2 cellular contexts compared by ENCODE assay signal in the genomic region with DNA sequence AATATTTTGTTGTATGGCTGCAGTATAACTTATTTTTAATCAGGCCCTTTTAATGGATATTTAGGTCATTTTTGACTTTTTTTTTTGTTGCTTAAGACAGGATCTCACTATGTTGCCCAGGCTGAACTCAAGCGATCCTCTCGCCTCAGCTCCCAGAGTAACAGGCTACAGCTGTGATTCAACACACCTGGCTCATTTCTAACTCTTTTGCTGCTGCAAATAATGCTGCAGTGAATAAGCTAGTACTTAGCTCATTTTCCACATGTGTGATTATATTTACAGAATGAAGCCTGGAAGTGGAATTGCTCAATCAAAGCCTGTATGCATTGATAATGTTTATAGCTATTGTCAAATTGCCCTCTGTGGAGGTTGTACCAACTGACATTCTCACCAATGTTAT.
TF ChIP-seq lines count a peak whose summit lies in the region.

No MANE protein-coding gene starts in this region.

TF ChIP-seq in IMR-90, 13 proteins besides CTCF, POLR2A, EP300 and RAD21:
- peak; percentile 71 for TF ChIP-seq CEBPB (IDR thresholded peaks at IDR 0.05; ENCODE audit: low read depth, low read length)
- TF ChIP-seq RFX5 (IDR thresholded peaks at IDR 0.05; ENCODE audit: low read depth, low read length) = no peak
- TF ChIP-seq BHLHE40 (IDR thresholded peaks at IDR 0.05; ENCODE audit: low read depth, low read length) = no peak
- no peak for TF ChIP-seq NFE2L2 (IDR thresholded peaks at IDR 0.05; ENCODE audit: low read depth, low read length)

TF ChIP-seq in liver, 16 proteins besides CTCF, POLR2A, EP300 and RAD21:
- TF ChIP-seq JUND (IDR thresholded peaks at IDR 0.05) (no peak), HNF4G (IDR thresholded peaks at IDR 0.05) (no peak), EGR1 (IDR thresholded peaks at IDR 0.05; ENCODE audit: low read depth in 2 of 2) (no peak), NR2F2 (IDR thresholded peaks at IDR 0.05) (no peak), TAF1 (conservative IDR thresholded peaks at IDR 0.05) (no peak), SP1 (IDR thresholded peaks at IDR 0.05) (no peak)
- TF ChIP-seq, protein P1, sequence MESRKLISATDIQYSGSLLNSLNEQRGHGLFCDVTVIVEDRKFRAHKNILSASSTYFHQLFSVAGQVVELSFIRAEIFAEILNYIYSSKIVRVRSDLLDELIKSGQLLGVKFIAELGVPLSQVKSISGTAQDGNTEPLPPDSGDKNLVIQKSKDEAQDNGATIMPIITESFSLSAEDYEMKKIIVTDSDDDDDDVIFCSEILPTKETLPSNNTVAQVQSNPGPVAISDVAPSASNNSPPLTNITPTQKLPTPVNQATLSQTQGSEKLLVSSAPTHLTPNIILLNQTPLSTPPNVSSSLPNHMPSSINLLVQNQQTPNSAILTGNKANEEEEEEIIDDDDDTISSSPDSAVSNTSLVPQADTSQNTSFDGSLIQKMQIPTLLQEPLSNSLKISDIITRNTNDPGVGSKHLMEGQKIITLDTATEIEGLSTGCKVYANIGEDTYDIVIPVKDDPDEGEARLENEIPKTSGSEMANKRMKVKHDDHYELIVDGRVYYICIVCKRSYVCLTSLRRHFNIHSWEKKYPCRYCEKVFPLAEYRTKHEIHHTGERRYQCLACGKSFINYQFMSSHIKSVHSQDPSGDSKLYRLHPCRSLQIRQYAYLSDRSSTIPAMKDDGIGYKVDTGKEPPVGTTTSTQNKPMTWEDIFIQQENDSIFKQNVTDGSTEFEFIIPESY (IDR thresholded peaks at IDR 0.05) = no peak
